In the genomic region with DNA sequence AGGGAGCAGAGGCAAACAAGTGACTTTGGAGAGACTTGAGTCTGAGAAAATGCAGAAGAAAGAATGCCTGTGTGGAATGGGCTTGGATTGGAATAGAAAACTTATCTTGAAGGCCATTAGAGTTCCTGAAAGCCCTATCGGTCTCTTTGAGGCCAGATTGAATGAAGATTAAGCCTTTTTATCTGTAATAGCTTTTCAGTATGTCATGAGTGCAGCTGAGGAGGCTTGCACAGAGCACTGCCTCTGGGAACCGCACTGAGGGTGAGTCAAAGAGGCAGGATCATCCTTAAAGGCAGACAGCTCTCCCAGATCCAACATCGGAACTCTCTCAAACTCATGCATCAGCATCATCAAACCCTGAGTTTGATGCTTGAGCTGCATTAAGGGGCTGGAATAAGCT, we compare ENCODE assay signal across 26 cellular contexts.
"Had no signal": no experiment of that assay in that cellular context is flagged by ENCODE, and none has a peak within 500 bp of the region (broad histone marks: within the 10 kb centered on the region; RNA-seq: fewer than 3 reads in every experiment).

No MANE protein-coding gene starts in this region.

- H3K36me3 Mint-ChIP-seq: immature natural killer cell; memory B cell; natural killer cell treated with Interleukin-12 subunit alpha and Interleukin-12 subunit beta and Interleukin-15 and Interleukin-18, amount 100 ng/mL, for 72 hours; neural progenitor cell; stimulated activated effector memory CD8-positive, alpha-beta T cell treated with anti-CD3 and anti-CD28 coated beads, Interleukin-12 subunit alpha, Interleukin-12 subunit beta, amount 100 ng/mL, for 72 hours had no signal

- H3K4me1 ChIP-seq: gastrocnemius medialis, left ventricle myocardium inferior, lower lobe of right lung, neural progenitor cell, pancreas, suprapubic skin, thyroid gland, upper lobe of left lung, uterus had no signal

- H3K27ac ChIP-seq: coronary artery, gastrocnemius medialis, left ventricle myocardium inferior, lower lobe of right lung, neural progenitor cell, pancreas, suprapubic skin, thyroid gland, upper lobe of left lung, uterus had no signal

- ATAC-seq: gastrocnemius medialis; left cardiac atrium; lower lobe of right lung; natural killer cell treated with Interleukin-12 subunit alpha and Interleukin-12 subunit beta and Interleukin-15 and Interleukin-18, amount 100 ng/mL, for 72 hours; pancreas; right cardiac atrium; stimulated activated effector memory CD8-positive, alpha-beta T cell treated with anti-CD3 and anti-CD28 coated beads, Interleukin-12 subunit alpha, Interleukin-12 subunit beta, amount 100 ng/mL, for 72 hours; stimulated activated naive CD8-positive, alpha-beta T cell treated with anti-CD3 and anti-CD28 coated beads, Interleukin-15, Interleukin-2, amounts not matched to agents 100 U/mL and 50 U/mL, for 24 hours had no signal

- H3K9me3 ChIP-seq: gastrocnemius medialis, left ventricle myocardium inferior, lower lobe of right lung, pancreas, suprapubic skin, thyroid gland, upper lobe of left lung, uterus had no signal

- H3K36me3 ChIP-seq: gastrocnemius medialis, left ventricle myocardium inferior, lower lobe of right lung, neural progenitor cell, pancreas, suprapubic skin, thyroid gland, upper lobe of left lung, uterus had no signal

- H2AFZ ChIP-seq: neural progenitor cell had no signal

- H3K4me2 ChIP-seq: neural progenitor cell had no signal

- H3K9me3 Mint-ChIP-seq: endodermal cell; stimulated activated effector memory CD8-positive, alpha-beta T cell treated with anti-CD3 and anti-CD28 coated beads, Interleukin-12 subunit alpha, Interleukin-12 subunit beta, amount 100 ng/mL, for 72 hours had no signal

- H3K27me3 ChIP-seq: gastrocnemius medialis, neural progenitor cell, pancreas, suprapubic skin, thyroid gland, upper lobe of left lung, uterus had no signal

- H3K4me3 Mint-ChIP-seq: endodermal cell; immature natural killer cell; memory B cell; natural killer cell treated with Interleukin-12 subunit alpha and Interleukin-12 subunit beta and Interleukin-15 and Interleukin-18, amount 100 ng/mL, for 72 hours; neural progenitor cell; stimulated activated effector memory CD8-positive, alpha-beta T cell treated with anti-CD3 and anti-CD28 coated beads, Interleukin-12 subunit alpha, Interleukin-12 subunit beta, amount 100 ng/mL, for 72 hours had no signal

- H3K27ac Mint-ChIP-seq: endodermal cell; immature natural killer cell; memory B cell; natural killer cell treated with Interleukin-12 subunit alpha and Interleukin-12 subunit beta and Interleukin-15 and Interleukin-18, amount 100 ng/mL, for 72 hours; neural progenitor cell; progenitor cell of endocrine pancreas; stimulated activated effector memory CD8-positive, alpha-beta T cell treated with anti-CD3 and anti-CD28 coated beads, Interleukin-12 subunit alpha, Interleukin-12 subunit beta, amount 100 ng/mL, for 72 hours had no signal

- H3K4me1 Mint-ChIP-seq: endodermal cell; stimulated activated effector memory CD8-positive, alpha-beta T cell treated with anti-CD3 and anti-CD28 coated beads, Interleukin-12 subunit alpha, Interleukin-12 subunit beta, amount 100 ng/mL, for 72 hours had no signal

- H3K27me3 Mint-ChIP-seq: natural killer cell treated with Interleukin-12 subunit alpha and Interleukin-12 subunit beta and Interleukin-15 and Interleukin-18, amount 100 ng/mL, for 72 hours; progenitor cell of endocrine pancreas had no signal

- H3K4me3 ChIP-seq: coronary artery, gastrocnemius medialis, left ventricle myocardium inferior, lower lobe of right lung, neural progenitor cell, pancreas, suprapubic skin, thyroid gland, upper lobe of left lung, uterus had no signal

- DNase-seq: effector CD4-positive, alpha-beta T cell; endodermal cell; gastrocnemius medialis; immature natural killer cell; kidney; left cardiac atrium; left ventricle myocardium inferior; lower lobe of right lung; midbrain; nucleus accumbens; pancreas; right cardiac atrium; small intestine; stimulated activated CD4-positive, alpha-beta T cell treated with anti-CD3 and anti-CD28 coated beads, Interleukin-4, amount 100 ng/mL, for 1 hour; stimulated activated CD8-positive, alpha-beta memory T cell treated with anti-CD3 and anti-CD28 coated beads, Interleukin-4, amount 100 ng/mL, for 48 hours; stimulated activated naive CD8-positive, alpha-beta T cell treated with anti-CD3 and anti-CD28 coated beads, Interleukin-15, Interleukin-2, amounts not matched to agents 100 U/mL and 50 U/mL, for 24 hours; thyroid gland; upper lobe of left lung; uterus had no signal

- H3K9ac ChIP-seq: neural progenitor cell had no signal
